11 cellular contexts compared by ENCODE assay signal in the genomic region with DNA sequence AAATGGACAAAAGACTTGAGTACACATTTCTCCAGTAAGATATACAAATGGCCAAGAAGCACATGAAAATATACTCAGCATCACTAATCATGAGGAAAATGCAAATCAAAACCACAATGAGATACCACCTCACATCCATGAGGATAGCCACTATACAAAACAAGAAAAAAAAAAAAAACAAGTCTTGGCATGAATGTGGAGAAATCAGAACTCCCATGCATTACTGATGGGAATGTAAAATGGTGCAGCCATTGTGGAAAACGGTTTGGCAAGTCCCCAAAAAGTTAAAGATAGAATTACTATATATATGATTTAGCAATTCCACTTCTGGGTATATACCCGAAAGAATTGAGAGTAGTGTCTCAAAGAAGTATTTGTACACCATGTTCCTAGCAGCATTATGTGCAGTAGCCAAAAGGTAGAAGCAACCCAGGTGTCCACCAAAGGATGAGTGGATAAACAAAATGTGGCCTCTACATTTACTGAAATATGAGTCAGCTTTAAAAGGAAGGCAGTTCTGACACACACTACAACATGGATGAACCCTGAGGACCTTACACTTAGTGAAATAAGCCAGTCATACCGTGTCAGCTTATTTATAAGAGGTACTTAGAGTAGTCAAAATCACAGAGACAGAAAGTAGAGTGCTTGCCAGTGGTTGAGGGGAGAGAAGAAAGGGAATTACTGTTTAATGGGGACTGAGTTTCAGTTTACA.
DNase-seq lines count a peak whose midpoint lies in the region; ATAC-seq and TF ChIP-seq lines count a peak whose summit lies in the region.
"Had no signal": no experiment of that assay in that cellular context is flagged by ENCODE, and none has a peak within 500 bp of the region (broad histone marks: within the 10 kb centered on the region; RNA-seq: fewer than 3 reads in every experiment).

No MANE protein-coding gene starts in this region.

- H3K27ac ChIP-seq in SK-N-SH (ENCODE audit: low read depth in 2 of 2, low read length in 1 of 2): peak overlapping the region in 1 of 2 experiments; percentile 18; a peak in 1 of 4 replicates
- H3K27ac ChIP-seq in fibroblast of lung (ENCODE audit: insufficient read depth, low read length): no peak overlapping the region
- H3K27ac ChIP-seq in stomach: no peak overlapping the region
- H3K27ac ChIP-seq: upper lobe of left lung had no signal

- no peaks in the 10 kb centered on the region for H3K9me2 ChIP-seq in SK-N-SH

- H3K36me3 ChIP-seq in SK-N-SH (replicated peaks in 1 of 2; ENCODE audit: control insufficient read depth in 1 of 2, insufficient read depth in 2 of 2, low read length in 1 of 2) (peaks cover 32 to 39% of the 10 kb centered on the region in 2 experiments), fibroblast of lung (ENCODE audit: control insufficient read depth, insufficient read depth, low read length) (peaks cover 5% of the 10 kb centered on the region), skeletal muscle satellite cell (ENCODE audit: insufficient read depth, low read length) (peaks cover 18% of the 10 kb centered on the region), stomach (peaks cover 0 to 25% (median 16%) of the 10 kb centered on the region in 4 donors)

- H3K9me3 ChIP-seq in SK-N-SH (no peaks in the 10 kb centered on the region), fibroblast of lung (ENCODE audit: control insufficient read depth, insufficient read depth, low read depth, low read length) (no peaks in the 10 kb centered on the region), skeletal muscle satellite cell (replicated peaks; ENCODE audit: low read length) (no peaks in the 10 kb centered on the region), stomach (no peaks in the 10 kb centered on the region)
- H3K9me3 ChIP-seq: upper lobe of left lung had no signal

- TF ChIP-seq POLR2A in stomach (IDR thresholded peaks at IDR 0.05): no peak

- no peak overlapping the region for H3K9ac ChIP-seq in SK-N-SH
- no peak overlapping the region for H3K9ac ChIP-seq in fibroblast of lung (ENCODE audit: insufficient read depth, low read length)
- H3K9ac ChIP-seq in skeletal muscle satellite cell (ENCODE audit: low read depth, low read length): no peak overlapping the region

- TF ChIP-seq RAD21 in SK-N-SH (IDR thresholded peaks at IDR 0.05; ENCODE audit: low read length): no peak

- H3F3A ChIP-seq in SK-N-SH (replicated peaks; ENCODE audit: insufficient read depth): peaks cover 34% of the 10 kb centered on the region

- H3K4me1 ChIP-seq in SK-N-SH (ENCODE audit: control insufficient read depth in 1 of 2, insufficient read depth in 2 of 2, low read depth in 1 of 2, low read length in 1 of 2): no peaks in the 10 kb centered on the region; a peak in 1 of 4 replicates
- H3K4me1 ChIP-seq in fibroblast of lung (ENCODE audit: control insufficient read depth, extremely low read depth, insufficient read depth, low read length): peaks cover 8% of the 10 kb centered on the region
- H3K4me1 ChIP-seq in skeletal muscle satellite cell (ENCODE audit: control insufficient read depth, insufficient read depth, low read length): peaks cover 22% of the 10 kb centered on the region
- H3K4me1 ChIP-seq in stomach: no peaks in the 10 kb centered on the region
- H3K4me1 ChIP-seq: upper lobe of left lung had no signal

- TF ChIP-seq CTCF in SK-N-SH (IDR thresholded peaks at IDR 0.05): no peak
- no peak for TF ChIP-seq CTCF in fibroblast of lung (conservative IDR thresholded peaks at IDR 0.05 in 1 of 2, IDR thresholded peaks at IDR 0.05 in 1 of 2; ENCODE audit: low read depth in 1 of 2, low read length in 2 of 2)
- no peak for TF ChIP-seq CTCF in stomach (IDR thresholded peaks at IDR 0.05)

- H3K79me2 ChIP-seq in SK-N-SH (ENCODE audit: insufficient read depth): no peaks in the 10 kb centered on the region
- no peaks in the 10 kb centered on the region for H3K79me2 ChIP-seq in fibroblast of lung (ENCODE audit: control insufficient read depth, insufficient read depth, low read length)

- TF ChIP-seq EP300 in SK-N-SH (IDR thresholded peaks at IDR 0.05; ENCODE audit: borderline replicate concordance in 1 of 2, low read depth in 1 of 2, low read length in 1 of 2) (no peak), stomach (IDR thresholded peaks at IDR 0.05) (no peak)

- intact Hi-C loops in stomach (cut with DNase I; ENCODE audit: low total_unique reads): no loop called here

- H2AFZ ChIP-seq in SK-N-SH (ENCODE audit: low read depth): no peak overlapping the region
- H2AFZ ChIP-seq in fibroblast of lung (ENCODE audit: low read length): no peak overlapping the region

- H3K27me3 ChIP-seq in SK-N-SH (ENCODE audit: insufficient read depth) (no peaks in the 10 kb centered on the region), fibroblast of lung (ENCODE audit: control insufficient read depth, insufficient read depth, low read length) (no peaks in the 10 kb centered on the region), skeletal muscle satellite cell (ENCODE audit: control insufficient read depth, insufficient read depth, low read length) (no peaks in the 10 kb centered on the region), stomach (no peaks in the 10 kb centered on the region)
- H3K27me3 ChIP-seq: upper lobe of left lung had no signal

- H3K4me2 ChIP-seq in SK-N-SH (no peak overlapping the region), fibroblast of lung (ENCODE audit: extremely low read depth, insufficient read depth, low read length) (no peak overlapping the region), skeletal muscle satellite cell (ENCODE audit: low read length) (peak overlapping the region; percentile 40)

- ATAC-seq in SK-N-SH treated with all-trans-retinoic acid at 6 μM for 48 hours (peak; percentile 48; the same call in 2 of the 3 replicates), HG03460 (IDR thresholded peaks at IDR 0.05; ENCODE audit: unreplicated experiment) (no peak)

- H3K4me3 ChIP-seq in SK-N-SH (ENCODE audit: low read depth in 2 of 2, low read length in 1 of 2) (no peak overlapping the region), fibroblast of lung (replicated peaks in 1 of 4; ENCODE audit: control extremely low read depth in 1 of 4, insufficient read depth in 1 of 4, low read depth in 3 of 4, low read length in 4 of 4) (no peak overlapping the region), skeletal muscle satellite cell (ENCODE audit: low read length) (no peak overlapping the region), stomach (no peak overlapping the region)
- H3K4me3 ChIP-seq: upper lobe of left lung had no signal

- 79% methylated on average over 3 of the region's 3 CpGs for WGBS in SK-N-SH (ENCODE audit: low lambda C conversion rate)
- 77 to 90% (median 83%) methylated on average over 3 of the region's 3 CpGs for WGBS in stomach, 5 donors

- DNase-seq in SK-N-SH (no peak), RKO (ENCODE audit: low spot score) (peak; percentile 42), fibroblast of lung (ENCODE audit: low read depth in 2 of 2) (peak; percentile 51 to 81), stomach (no peak)
- DNase-seq in stimulated activated naive CD4-positive, alpha-beta T cell treated with Interleukin-2 at 50 U/mL for 16 hours (lab: John Stamatoyannopoulos, UW): no peak
- DNase-seq: activated B cell treated with CpG ODN at 0.5 μM for 24 hours, NCI-H2029 treated with DMSO at 0.1 percent for 48 hours, upper lobe of left lung had no signal

- POLR2A ChIA-PET in SK-N-SH (lab: Yijun Ruan, JAX): no interaction called here

- CTCF ChIA-PET in SK-N-SH (lab: Yijun Ruan, JAX): interaction anchor here (1.0 to 1.1 kb wide), 3 partner anchors 33 to 253 kb away, joined by 3 to 5 read pairs (median 3); no protein-coding TSS in a partner anchor

- H4K20me1 ChIP-seq in SK-N-SH (ENCODE audit: insufficient read depth) (no peaks in the 10 kb centered on the region), fibroblast of lung (ENCODE audit: control insufficient read depth, extremely low read depth, insufficient read depth, low read length) (no peaks in the 10 kb centered on the region)

TF ChIP-seq in SK-N-SH treated with all-trans-retinoic acid at 6 μM for 48 hours, 23 proteins besides CTCF, POLR2A, EP300 and RAD21 (continues in another document):
- TF ChIP-seq PPARA (CRISPR knock-in tag; IDR thresholded peaks at IDR 0.05; ENCODE audit: borderline replicate concordance): no peak
- TF ChIP-seq, protein P1, sequence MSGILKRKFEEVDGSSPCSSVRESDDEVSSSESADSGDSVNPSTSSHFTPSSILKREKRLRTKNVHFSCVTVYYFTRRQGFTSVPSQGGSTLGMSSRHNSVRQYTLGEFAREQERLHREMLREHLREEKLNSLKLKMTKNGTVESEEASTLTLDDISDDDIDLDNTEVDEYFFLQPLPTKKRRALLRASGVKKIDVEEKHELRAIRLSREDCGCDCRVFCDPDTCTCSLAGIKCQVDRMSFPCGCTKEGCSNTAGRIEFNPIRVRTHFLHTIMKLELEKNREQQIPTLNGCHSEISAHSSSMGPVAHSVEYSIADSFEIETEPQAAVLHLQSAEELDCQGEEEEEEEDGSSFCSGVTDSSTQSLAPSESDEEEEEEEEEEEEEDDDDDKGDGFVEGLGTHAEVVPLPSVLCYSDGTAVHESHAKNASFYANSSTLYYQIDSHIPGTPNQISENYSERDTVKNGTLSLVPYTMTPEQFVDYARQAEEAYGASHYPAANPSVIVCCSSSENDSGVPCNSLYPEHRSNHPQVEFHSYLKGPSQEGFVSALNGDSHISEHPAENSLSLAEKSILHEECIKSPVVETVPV (CRISPR knock-in tag; IDR thresholded peaks at IDR 0.05): no peak

TF ChIP-seq in SK-N-SH, 30 proteins besides CTCF, POLR2A, EP300 and RAD21 (continues in another document):
- TF ChIP-seq JUND (IDR thresholded peaks at IDR 0.05) (no peak), RXRA (IDR thresholded peaks at IDR 0.05; ENCODE audit: borderline replicate concordance, low read depth) (no peak), GATA2 (CRISPR knock-in tag; IDR thresholded peaks at IDR 0.05) (no peak), FOXM1 (IDR thresholded peaks at IDR 0.05; ENCODE audit: low read depth) (no peak), EZH2phosphoT487 (IDR thresholded peaks at IDR 0.05; ENCODE audit: borderline replicate concordance, low read depth) (no peak), RFX5 (IDR thresholded peaks at IDR 0.05; ENCODE audit: low read length) (no peak)
- TF ChIP-seq, protein P2, sequence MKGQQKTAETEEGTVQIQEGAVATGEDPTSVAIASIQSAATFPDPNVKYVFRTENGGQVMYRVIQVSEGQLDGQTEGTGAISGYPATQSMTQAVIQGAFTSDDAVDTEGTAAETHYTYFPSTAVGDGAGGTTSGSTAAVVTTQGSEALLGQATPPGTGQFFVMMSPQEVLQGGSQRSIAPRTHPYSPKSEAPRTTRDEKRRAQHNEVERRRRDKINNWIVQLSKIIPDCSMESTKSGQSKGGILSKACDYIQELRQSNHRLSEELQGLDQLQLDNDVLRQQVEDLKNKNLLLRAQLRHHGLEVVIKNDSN (IDR thresholded peaks at IDR 0.05; ENCODE audit: borderline replicate concordance, low read depth): no peak

Comparison
In these comparisons a context has a peak if more than half of its experiments do, and no peak if none do; other contexts are left out.
1. DNase-seq: peak in RKO (single experiment) and fibroblast of lung (2 of 2); none in SK-N-SH (single experiment), stomach (single experiment) and stimulated activated naive CD4-positive, alpha-beta T cell treated with Interleukin-2 at 50 U/mL for 16 hours (single experiment).